ENCODE assay signal across 8 cellular contexts in genomic region chr9:17658237-17658636, GRCh38.
"Had no signal": no experiment of that assay in that cellular context is flagged by ENCODE, and none has a peak within 500 bp of the region (broad histone marks: within the 10 kb centered on the region; RNA-seq: fewer than 3 reads in every experiment).

No MANE protein-coding gene starts in this region.

- ATAC-seq: GM12878 had no signal

- H3K4me3 ChIP-seq: GM12878 had no signal

- DNase-seq: GDM1, GF-D8 had no signal

- FAIRE-seq: G401.6, GM12878, GM12891, GM12892, GM18507, GM19239 had no signal
